ENCODE assay signal across 20 cellular contexts in the genomic region with DNA sequence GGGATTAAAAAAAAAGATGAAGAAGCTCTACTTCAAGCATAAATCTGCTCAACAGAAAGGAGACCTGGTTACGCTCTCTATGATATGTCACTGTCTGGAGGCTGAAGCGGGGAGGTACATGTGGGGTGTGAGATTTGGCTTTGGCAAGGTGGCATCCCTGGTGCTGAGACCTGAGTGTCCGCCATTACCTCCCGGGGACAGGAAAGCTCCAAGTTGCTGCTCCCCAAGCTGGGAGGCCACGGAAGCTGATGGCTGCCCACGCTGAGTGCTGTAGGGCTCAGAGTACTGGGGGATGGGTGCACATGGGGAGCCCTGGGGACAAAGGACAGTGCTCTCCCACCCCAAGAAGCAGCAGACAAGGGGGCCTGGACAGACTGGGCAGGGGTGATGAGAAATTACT.
"Had no signal": no experiment of that assay in that cellular context is flagged by ENCODE, and none has a peak within 500 bp of the region (broad histone marks: within the 10 kb centered on the region; RNA-seq: fewer than 3 reads in every experiment).

No MANE protein-coding gene starts in this region.

- H3K27me3 ChIP-seq: MG63 had no signal

- H3K27ac ChIP-seq: RWPE1 had no signal

- H3K9ac ChIP-seq: SK-N-SH had no signal

- H3K9me3 ChIP-seq: MG63, SK-N-SH had no signal

- DNase-seq: IMR-90, Karpas-422, KG1, MG63, NCI-H1092, NCI-H1105 treated with DMSO at 0.1 percent for 48 hours, NCI-H1417 treated with DMSO at 0.1 percent for 48 hours, NCI-H146, NCI-H1694 treated with DMSO at 0.1 percent for 48 hours, NCI-H1930, NCI-H2081, NCI-H2107, NCI-H2227 treated with DMSO at 0.1 percent for 48 hours, NCI-H524, NCI-H526 treated with DMSO at 0.1 percent for 48 hours, NCI-H748 treated with DMSO at 0.1 percent for 48 hours, SHP77, SK-N-SH had no signal

- ATAC-seq: HepG2 had no signal

- H3K4me2 ChIP-seq: SK-N-SH had no signal

- H3K4me3 ChIP-seq: MG63 had no signal

- H3K36me3 ChIP-seq: MG63 had no signal
